Comparison of ENCODE assay signal across 1 cellular context in the genomic region with DNA sequence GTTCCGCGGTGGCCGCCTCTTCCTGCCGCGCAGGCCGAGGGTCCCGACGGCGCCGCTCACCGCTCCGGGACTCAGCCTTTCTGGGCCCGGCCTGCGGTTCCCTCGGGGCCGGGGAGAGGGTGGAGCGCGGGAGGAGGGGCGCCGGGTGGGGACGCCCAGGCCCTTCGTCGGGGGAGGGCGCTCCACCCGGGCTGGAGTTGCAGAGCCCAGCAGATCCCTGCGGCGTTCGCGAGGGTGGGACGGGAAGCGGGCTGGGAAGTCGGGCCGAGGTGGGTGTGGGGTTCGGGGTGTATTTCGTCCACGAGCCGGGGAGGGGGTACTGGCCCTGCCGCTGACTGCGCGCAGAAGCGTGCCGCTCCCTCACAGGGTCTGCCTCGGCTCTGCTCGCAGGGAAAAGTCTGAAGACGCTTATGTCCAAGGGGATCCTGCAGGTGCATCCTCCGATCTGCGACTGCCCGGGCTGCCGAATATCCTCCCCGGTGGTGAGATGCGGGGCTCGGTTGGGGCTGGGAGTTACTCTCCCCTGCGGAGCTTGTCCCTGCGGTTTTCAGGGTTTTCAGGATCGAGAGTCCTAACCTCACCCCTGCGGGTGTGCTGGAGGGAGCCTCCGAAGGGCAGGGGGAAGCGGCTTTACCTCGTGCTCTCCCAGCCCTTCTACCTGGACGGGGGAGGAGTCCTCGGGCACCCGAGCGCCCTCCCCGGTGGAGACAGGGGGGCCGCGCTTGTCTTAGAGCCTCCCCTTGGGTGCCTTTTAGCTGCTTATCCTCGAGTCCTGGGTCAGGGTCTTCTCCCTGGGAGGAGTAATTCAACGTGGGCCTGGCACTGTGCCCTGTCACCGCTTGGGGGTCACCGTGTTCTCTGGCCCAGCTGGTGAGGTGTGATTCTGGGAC.
TF ChIP-seq lines count a peak whose summit lies in the region.

No MANE protein-coding gene starts in this region.

TF ChIP-seq in HEK293, 187 proteins besides CTCF, POLR2A, EP300 and RAD21 (continued from another document and continues in another):
- TF ChIP-seq ZSCAN18 (tag by site-specific recombination; IDR thresholded peaks at IDR 0.05) (no peak), SCRT1 (tag by site-specific recombination; IDR thresholded peaks at IDR 0.05; ENCODE audit: borderline replicate concordance) (no peak), ZNF404 (tag by site-specific recombination; IDR thresholded peaks at IDR 0.05) (no peak), ZNF2 (tag by site-specific recombination; IDR thresholded peaks at IDR 0.05) (0 out of 2 replicates have a peak, but pooled peaks have one; percentile 33), ZNF311 (tag by site-specific recombination; IDR thresholded peaks at IDR 0.05; ENCODE audit: borderline replicate concordance) (no peak), ZNF621 (tag by site-specific recombination; IDR thresholded peaks at IDR 0.05) (no peak), ZNF140 (tag by site-specific recombination; IDR thresholded peaks at IDR 0.05) (no peak), ZNF37A (tag by site-specific recombination; IDR thresholded peaks at IDR 0.05) (no peak), ZNF837 (tag by site-specific recombination; IDR thresholded peaks at IDR 0.05) (no peak), ZNF132 (tag by site-specific recombination; IDR thresholded peaks at IDR 0.05; ENCODE audit: borderline replicate concordance) (no peak), ZSCAN30 (tag by site-specific recombination; IDR thresholded peaks at IDR 0.05) (peak; percentile 52; the same call in 1 of the 2 replicates), ZNF585B (tag by site-specific recombination; IDR thresholded peaks at IDR 0.05) (no peak), ZNF114 (tag by site-specific recombination; IDR thresholded peaks at IDR 0.05) (no peak), ZNF548 (tag by site-specific recombination; IDR thresholded peaks at IDR 0.05) (no peak), ZNF529 (tag by site-specific recombination; IDR thresholded peaks at IDR 0.05; ENCODE audit: insufficient replicate concordance) (no peak), ZSCAN23 (tag by site-specific recombination; IDR thresholded peaks at IDR 0.05) (no peak), ZNF174 (tag by site-specific recombination; IDR thresholded peaks at IDR 0.05) (no peak), ZNF639 (tag by site-specific recombination; IDR thresholded peaks at IDR 0.05) (0 out of 2 replicates have a peak, but pooled peaks have one; percentile 34), ZNF302 (tag by site-specific recombination; IDR thresholded peaks at IDR 0.05; ENCODE audit: low read depth) (no peak), ZBTB10 (tag by site-specific recombination; IDR thresholded peaks at IDR 0.05) (peak; percentile 87), ZNF513 (tag by site-specific recombination; IDR thresholded peaks at IDR 0.05) (no peak), ZNF561 (tag by site-specific recombination; IDR thresholded peaks at IDR 0.05; ENCODE audit: borderline replicate concordance) (no peak), ZNF214 (tag by site-specific recombination; IDR thresholded peaks at IDR 0.05; ENCODE audit: borderline replicate concordance) (no peak), ZNF76 (tag by site-specific recombination; IDR thresholded peaks at IDR 0.05; ENCODE audit: borderline replicate concordance, low read depth) (peak; percentile 71; the same call in 1 of the 2 replicates), ZBTB17 (tag by site-specific recombination; IDR thresholded peaks at IDR 0.05) (peak; percentile 91), BCL11B (tag by site-specific recombination; IDR thresholded peaks at IDR 0.05; ENCODE audit: low read depth) (0 out of 2 replicates have a peak, but pooled peaks have one; percentile 36), ZNF175 (tag by site-specific recombination; IDR thresholded peaks at IDR 0.05) (no peak), ZNF654 (tag by site-specific recombination; IDR thresholded peaks at IDR 0.05; ENCODE audit: low read depth) (no peak), ZNF580 (tag by site-specific recombination; IDR thresholded peaks at IDR 0.05) (no peak), REST (tag by site-specific recombination; IDR thresholded peaks at IDR 0.05) (no peak), ZNF292 (tag by site-specific recombination; IDR thresholded peaks at IDR 0.05; ENCODE audit: borderline replicate concordance, low read depth) (no peak), KLF1 (tag by site-specific recombination; IDR thresholded peaks at IDR 0.05) (peak; percentile 96), OVOL3 (tag by site-specific recombination; IDR thresholded peaks at IDR 0.05) (no peak), ZNF248 (tag by site-specific recombination; IDR thresholded peaks at IDR 0.05) (no peak), ZFP41 (tag by site-specific recombination; IDR thresholded peaks at IDR 0.05; ENCODE audit: borderline replicate concordance) (no peak)
- TF ChIP-seq, protein P1, sequence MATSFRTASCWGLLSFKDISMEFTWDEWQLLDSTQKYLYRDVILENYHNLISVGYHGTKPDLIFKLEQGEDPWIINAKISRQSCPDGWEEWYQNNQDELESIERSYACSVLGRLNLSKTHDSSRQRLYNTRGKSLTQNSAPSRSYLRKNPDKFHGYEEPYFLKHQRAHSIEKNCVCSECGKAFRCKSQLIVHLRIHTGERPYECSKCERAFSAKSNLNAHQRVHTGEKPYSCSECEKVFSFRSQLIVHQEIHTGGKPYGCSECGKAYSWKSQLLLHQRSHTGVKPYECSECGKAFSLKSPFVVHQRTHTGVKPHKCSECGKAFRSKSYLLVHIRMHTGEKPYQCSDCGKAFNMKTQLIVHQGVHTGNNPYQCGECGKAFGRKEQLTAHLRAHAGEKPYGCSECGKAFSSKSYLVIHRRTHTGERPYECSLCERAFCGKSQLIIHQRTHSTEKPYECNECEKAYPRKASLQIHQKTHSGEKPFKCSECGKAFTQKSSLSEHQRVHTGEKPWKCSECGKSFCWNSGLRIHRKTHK (tag by site-specific recombination; IDR thresholded peaks at IDR 0.05), result no peak
- TF ChIP-seq, protein P2, sequence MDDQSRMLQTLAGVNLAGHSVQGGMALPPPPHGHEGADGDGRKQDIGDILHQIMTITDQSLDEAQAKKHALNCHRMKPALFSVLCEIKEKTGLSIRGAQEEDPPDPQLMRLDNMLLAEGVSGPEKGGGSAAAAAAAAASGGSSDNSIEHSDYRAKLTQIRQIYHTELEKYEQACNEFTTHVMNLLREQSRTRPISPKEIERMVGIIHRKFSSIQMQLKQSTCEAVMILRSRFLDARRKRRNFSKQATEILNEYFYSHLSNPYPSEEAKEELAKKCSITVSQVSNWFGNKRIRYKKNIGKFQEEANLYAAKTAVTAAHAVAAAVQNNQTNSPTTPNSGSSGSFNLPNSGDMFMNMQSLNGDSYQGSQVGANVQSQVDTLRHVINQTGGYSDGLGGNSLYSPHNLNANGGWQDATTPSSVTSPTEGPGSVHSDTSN (CRISPR knock-in tag; IDR thresholded peaks at IDR 0.05), result no peak
- TF ChIP-seq, protein P3, sequence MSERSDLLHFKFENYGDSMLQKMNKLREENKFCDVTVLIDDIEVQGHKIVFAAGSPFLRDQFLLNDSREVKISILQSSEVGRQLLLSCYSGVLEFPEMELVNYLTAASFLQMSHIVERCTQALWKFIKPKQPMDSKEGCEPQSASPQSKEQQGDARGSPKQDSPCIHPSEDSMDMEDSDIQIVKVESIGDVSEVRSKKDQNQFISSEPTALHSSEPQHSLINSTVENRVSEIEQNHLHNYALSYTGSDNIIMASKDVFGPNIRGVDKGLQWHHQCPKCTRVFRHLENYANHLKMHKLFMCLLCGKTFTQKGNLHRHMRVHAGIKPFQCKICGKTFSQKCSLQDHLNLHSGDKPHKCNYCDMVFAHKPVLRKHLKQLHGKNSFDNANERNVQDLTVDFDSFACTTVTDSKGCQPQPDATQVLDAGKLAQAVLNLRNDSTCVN (tag by site-specific recombination; optimal IDR thresholded peaks at IDR 0.05), result peak; percentile 38
- TF ChIP-seq, protein P4, sequence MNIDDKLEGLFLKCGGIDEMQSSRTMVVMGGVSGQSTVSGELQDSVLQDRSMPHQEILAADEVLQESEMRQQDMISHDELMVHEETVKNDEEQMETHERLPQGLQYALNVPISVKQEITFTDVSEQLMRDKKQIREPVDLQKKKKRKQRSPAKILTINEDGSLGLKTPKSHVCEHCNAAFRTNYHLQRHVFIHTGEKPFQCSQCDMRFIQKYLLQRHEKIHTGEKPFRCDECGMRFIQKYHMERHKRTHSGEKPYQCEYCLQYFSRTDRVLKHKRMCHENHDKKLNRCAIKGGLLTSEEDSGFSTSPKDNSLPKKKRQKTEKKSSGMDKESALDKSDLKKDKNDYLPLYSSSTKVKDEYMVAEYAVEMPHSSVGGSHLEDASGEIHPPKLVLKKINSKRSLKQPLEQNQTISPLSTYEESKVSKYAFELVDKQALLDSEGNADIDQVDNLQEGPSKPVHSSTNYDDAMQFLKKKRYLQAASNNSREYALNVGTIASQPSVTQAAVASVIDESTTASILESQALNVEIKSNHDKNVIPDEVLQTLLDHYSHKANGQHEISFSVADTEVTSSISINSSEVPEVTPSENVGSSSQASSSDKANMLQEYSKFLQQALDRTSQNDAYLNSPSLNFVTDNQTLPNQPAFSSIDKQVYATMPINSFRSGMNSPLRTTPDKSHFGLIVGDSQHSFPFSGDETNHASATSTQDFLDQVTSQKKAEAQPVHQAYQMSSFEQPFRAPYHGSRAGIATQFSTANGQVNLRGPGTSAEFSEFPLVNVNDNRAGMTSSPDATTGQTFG (tag by site-specific recombination; IDR thresholded peaks at IDR 0.05; ENCODE audit: borderline replicate concordance), result no peak
